Comparison of ENCODE assay signal across 24 cellular contexts in genomic region chr11:76542436-76542835, GRCh38.
A peak's percentile ranks its signal among the peaks of the same experiment; 100 is the strongest.
DNase-seq lines count a peak whose midpoint lies in the region; ATAC-seq and TF ChIP-seq lines count a peak whose summit lies in the region.
"Had no signal": no experiment of that assay in that cellular context is flagged by ENCODE, and none has a peak within 500 bp of the region (broad histone marks: within the 10 kb centered on the region; RNA-seq: fewer than 3 reads in every experiment).

No MANE protein-coding gene starts in this region.

- H2AK5ac ChIP-seq in IMR-90 (ENCODE audit: low read depth, low read length) (no peak overlapping the region), mesenchymal stem cell (ENCODE audit: low read length, severe bottlenecking) (no peak overlapping the region)

- TF ChIP-seq CTCF in IMR-90 (conservative IDR thresholded peaks at IDR 0.05; ENCODE audit: low read depth, low read length): no peak
- TF ChIP-seq CTCF in thyroid gland (IDR thresholded peaks at IDR 0.05): no peak

- no peak overlapping the region for H3K4me3 Mint-ChIP-seq in central memory CD8-positive, alpha-beta T cell
- H3K4me3 Mint-ChIP-seq: CD4-positive, alpha-beta T cell had no signal

- no peak overlapping the region for H2BK12ac ChIP-seq in mesenchymal stem cell (ENCODE audit: low read length in 2 of 2)

- no TSS peak for BruUV-seq in IMR-90 (replicated peaks; lab: Mats Ljungman, UMichigan)

- peaks cover 12% of the 10 kb centered on the region for H3K9me1 ChIP-seq in IMR-90 (ENCODE audit: insufficient read depth, low read length)

- H3K4me1 ChIP-seq in IMR-90 (ENCODE audit: control insufficient read depth, insufficient read depth, low read length) (peaks cover 2% of the 10 kb centered on the region; the same call in 1 of the 2 replicates), mesenchymal stem cell (ENCODE audit: control insufficient read depth, insufficient read depth, low read depth, low read length) (no peaks in the 10 kb centered on the region), thyroid gland (no peaks in the 10 kb centered on the region)
- H3K4me1 ChIP-seq: BLaER1 treated with 17β-estradiol and CSF1 and Interleukin-3, amounts not matched to agents 10 nM and 100 nM had no signal

- dilution Hi-C loops in IMR-90 (cut with HindIII; ENCODE audit: low sequenced_read_pairs, unreplicated experiment): no loop called here

- H3K9me3 Mint-ChIP-seq in central memory CD8-positive, alpha-beta T cell: no peaks in the 10 kb centered on the region
- H3K9me3 Mint-ChIP-seq: CD4-positive, alpha-beta T cell had no signal

- no peak overlapping the region for H3K4ac ChIP-seq in IMR-90 (ENCODE audit: low read depth, low read length)
- H3K4ac ChIP-seq in mesenchymal stem cell (ENCODE audit: low read depth in 1 of 2, low read length in 2 of 2): no peak overlapping the region

- H3K23ac ChIP-seq in IMR-90 (ENCODE audit: low read depth, low read length) (no peak overlapping the region), mesenchymal stem cell (ENCODE audit: low read length in 2 of 2) (no peak overlapping the region)

- 100% methylated on average over 1 of the region's 2 CpGs; no CpG with 5 or more reads in 1 of the 2 experiments for WGBS in IMR-90 (ENCODE audit: extremely low coverage in 2 of 2, insufficient read length in 1 of 2), 2 experiments
- no CpG with 5 or more reads among the region's 2 CpGs for WGBS in mesenchymal stem cell
- 64 to 92% methylated on average over 2 of the region's 2 CpGs for WGBS in thyroid gland, 2 donors

- no peak for TF ChIP-seq RAD21 in IMR-90 (IDR thresholded peaks at IDR 0.05; ENCODE audit: low read length)

- H3K9me3 ChIP-seq in IMR-90 (ENCODE audit: control insufficient read depth, insufficient read depth, low read length) (no peaks in the 10 kb centered on the region), mesenchymal stem cell (ENCODE audit: control insufficient read depth, low read length) (no peaks in the 10 kb centered on the region), thyroid gland (no peaks in the 10 kb centered on the region)
- H3K9me3 ChIP-seq: BLaER1 treated with 17β-estradiol and CSF1 and Interleukin-3, amounts not matched to agents 10 nM and 100 nM; SJSA1 had no signal

- intact Hi-C loops in IMR-90 (cut with micrococcal nuclease): no loop called here
- intact Hi-C loops in thyroid gland (cut with DNase I): no loop called here

- ATAC-seq in IMR-90 (ENCODE audit: low read depth): no peak
- ATAC-seq in central memory CD8-positive, alpha-beta T cell (replicated peaks; ENCODE audit: extremely low read depth, poor library complexity, severe bottlenecking): no peak
- no peak for ATAC-seq in GM19455 (IDR thresholded peaks at IDR 0.05; ENCODE audit: unreplicated experiment)
- ATAC-seq: HepG2 had no signal

- no peaks in the 10 kb centered on the region for H3K27me3 Mint-ChIP-seq in central memory CD8-positive, alpha-beta T cell
- H3K27me3 Mint-ChIP-seq: CD4-positive, alpha-beta T cell had no signal

- H2BK120ac ChIP-seq in IMR-90 (ENCODE audit: low read depth, low read length) (no peak overlapping the region), mesenchymal stem cell (ENCODE audit: low read depth, low read length) (no peak overlapping the region)

- H4K91ac ChIP-seq in IMR-90 (ENCODE audit: insufficient read depth, low read depth, low read length): no peak overlapping the region
- no peak overlapping the region for H4K91ac ChIP-seq in mesenchymal stem cell (ENCODE audit: low read length)

- TF ChIP-seq POLR2A in IMR-90 (IDR thresholded peaks at IDR 0.05; ENCODE audit: low read depth, low read length) (no peak), thyroid gland (IDR thresholded peaks at IDR 0.05) (no peak)

- no peaks in the 10 kb centered on the region for H3K27me3 ChIP-seq in IMR-90 (ENCODE audit: control insufficient read depth, insufficient read depth, low read length)
- no peaks in the 10 kb centered on the region for H3K27me3 ChIP-seq in mesenchymal stem cell (ENCODE audit: control insufficient read depth in 1 of 2, insufficient read depth in 1 of 2, low read length in 2 of 2)
- H3K27me3 ChIP-seq in thyroid gland: no peaks in the 10 kb centered on the region
- H3K27me3 ChIP-seq: BLaER1 treated with 17β-estradiol and CSF1 and Interleukin-3, amounts not matched to agents 10 nM and 100 nM; SJSA1 had no signal

- H3K4me1 Mint-ChIP-seq in central memory CD8-positive, alpha-beta T cell: peaks cover 11% of the 10 kb centered on the region

- H2BK20ac ChIP-seq in IMR-90 (ENCODE audit: low read depth, low read length): no peak overlapping the region

- H3K4me3 ChIP-seq in IMR-90 (ENCODE audit: insufficient read depth, low read depth, low read length): no peak overlapping the region
- H3K4me3 ChIP-seq in mesenchymal stem cell (ENCODE audit: insufficient read depth in 1 of 2, low read depth in 1 of 2, low read length in 2 of 2): no peak overlapping the region
- no peak overlapping the region for H3K4me3 ChIP-seq in thyroid gland (replicated peaks in 1 of 3)
- H3K4me3 ChIP-seq: BLaER1 treated with 17β-estradiol and CSF1 and Interleukin-3, amounts not matched to agents 10 nM and 100 nM; SJSA1 had no signal

- H3K27ac ChIP-seq in IMR-90 (ENCODE audit: insufficient read depth, low read length) (no peak overlapping the region), mesenchymal stem cell (ENCODE audit: low read length, poor library complexity, severe bottlenecking) (no peak overlapping the region), thyroid gland (no peak overlapping the region)
- H3K27ac ChIP-seq: BLaER1 treated with 17β-estradiol and CSF1 and Interleukin-3, amounts not matched to agents 10 nM and 100 nM; SJSA1 had no signal

- H3K4me2 ChIP-seq in IMR-90 (ENCODE audit: low read depth, low read length) (no peak overlapping the region), mesenchymal stem cell (ENCODE audit: low read length, poor library complexity, severe bottlenecking) (no peak overlapping the region)
- H3K4me2 ChIP-seq: BLaER1 treated with 17β-estradiol and CSF1 and Interleukin-3, amounts not matched to agents 10 nM and 100 nM had no signal

- H3K18ac ChIP-seq in IMR-90 (ENCODE audit: low read depth, low read length) (no peak overlapping the region), mesenchymal stem cell (ENCODE audit: low read depth in 1 of 2, low read length in 2 of 2) (no peak overlapping the region)

- no peak overlapping the region for H2AK9ac ChIP-seq in IMR-90 (replicated peaks; ENCODE audit: low read depth, low read length, poor library complexity)

- H3K36me3 Mint-ChIP-seq in central memory CD8-positive, alpha-beta T cell (ENCODE audit: insufficient read depth): peaks cover 54% of the 10 kb centered on the region

- H4K20me1 ChIP-seq in IMR-90 (ENCODE audit: insufficient read depth, low read length): no peaks in the 10 kb centered on the region
- H4K20me1 ChIP-seq: BLaER1 treated with 17β-estradiol and CSF1 and Interleukin-3, amounts not matched to agents 10 nM and 100 nM had no signal

- H4K8ac ChIP-seq in IMR-90 (ENCODE audit: low read depth in 2 of 2, low read length in 2 of 2): no peak overlapping the region; a peak in 1 of 4 replicates
- H4K8ac ChIP-seq in mesenchymal stem cell (ENCODE audit: low read length): no peak overlapping the region

- CTCF ChIA-PET in IMR-90 (lab: Yijun Ruan, JAX): interaction anchor here (0.7 kb wide), 1 partner anchor 331 kb away, joined by 3 read pairs; no protein-coding TSS in a partner anchor

- H2AFZ ChIP-seq in IMR-90 (replicated peaks; ENCODE audit: low read length, poor library complexity) (no peak overlapping the region), mesenchymal stem cell (ENCODE audit: low read depth, low read length) (no peak overlapping the region)

- DNase-seq in ELR (ENCODE audit: low read depth) (peak; percentile 57), IMR-90 (no peak), mesenchymal stem cell (no peak), HuH-7 (ENCODE audit: low spot score) (no peak), iPS-NIHi11 (ENCODE audit: low spot score) (no peak), thyroid gland (no peak)
- no peak for DNase-seq in central memory CD8-positive, alpha-beta T cell (ENCODE audit: low spot score in 2 of 2)
- DNase-seq: AML-193; CD4-positive, alpha-beta T cell; GF-D8; KBM-7; MV-4-11; NCI-H1105; NCI-H1436 treated with DMSO at 0.1 percent for 48 hours; NCI-H1930; NCI-H446 treated with DMSO at 0.1 percent for 48 hours; NCI-H526; NCI-H82; Right ventricle myocardium superior; RPMI8226 had no signal

- H3K56ac ChIP-seq in IMR-90 (ENCODE audit: extremely low read depth, insufficient read depth, low read length): no peak overlapping the region

- peak overlapping the region; percentile 30 for H3K27ac Mint-ChIP-seq in central memory CD8-positive, alpha-beta T cell (ENCODE audit: low read depth)
- H3K27ac Mint-ChIP-seq: CD4-positive, alpha-beta T cell had no signal

- H3K36me3 ChIP-seq in IMR-90 (ENCODE audit: control insufficient read depth, insufficient read depth, low read length): peaks cover 24% of the 10 kb centered on the region
- peaks cover 28 to 74% of the 10 kb centered on the region in 2 experiments for H3K36me3 ChIP-seq in mesenchymal stem cell (ENCODE audit: control insufficient read depth in 1 of 2, insufficient read depth in 2 of 2, low read depth in 1 of 2, low read length in 2 of 2)
- peaks cover 11 to 30% of the 10 kb centered on the region in 2 donors for H3K36me3 ChIP-seq in thyroid gland
- H3K36me3 ChIP-seq: SJSA1 had no signal

- peaks cover 0 to 10% of the 10 kb centered on the region in 2 experiments; a peak in 3 of 4 replicates for H3K79me1 ChIP-seq in IMR-90 (ENCODE audit: low read depth in 1 of 2, low read length in 2 of 2)
- H3K79me1 ChIP-seq in mesenchymal stem cell (replicated peaks; ENCODE audit: low read length, poor library complexity, severe bottlenecking): peaks cover 3% of the 10 kb centered on the region

- in situ Hi-C loops in IMR-90 (cut with MboI; ENCODE audit: low sequenced_read_pairs): no loop called here

- peak overlapping the region; percentile 46 for H2BK5ac ChIP-seq in IMR-90 (ENCODE audit: low read depth, low read length, poor library complexity, severe bottlenecking)
- no peak overlapping the region for H2BK5ac ChIP-seq in mesenchymal stem cell (ENCODE audit: low read depth, low read length, poor library complexity, severe bottlenecking)

- H3K14ac ChIP-seq in IMR-90 (replicated peaks; ENCODE audit: low read depth, low read length) (0 out of 2 replicates have a peak overlapping the region, but pooled peaks have one; percentile 4), mesenchymal stem cell (ENCODE audit: low read length in 2 of 2) (no peak overlapping the region)

- POLR2A ChIA-PET in IMR-90 (lab: Charles Lee; ENCODE audit: unreplicated experiment): no interaction called here

- H2BK15ac ChIP-seq in IMR-90 (ENCODE audit: low read depth, low read length) (no peak overlapping the region), mesenchymal stem cell (ENCODE audit: low read depth, poor library complexity, severe bottlenecking) (no peak overlapping the region)

- H3K9ac ChIP-seq in IMR-90 (ENCODE audit: low read depth, low read length) (no peak overlapping the region), mesenchymal stem cell (ENCODE audit: low read length) (peak overlapping the region; percentile 45)
- H3K9ac ChIP-seq: BLaER1 treated with 17β-estradiol and CSF1 and Interleukin-3, amounts not matched to agents 10 nM and 100 nM had no signal

- H4K5ac ChIP-seq in IMR-90 (ENCODE audit: low read depth, low read length): no peak overlapping the region

TF ChIP-seq in IMR-90, 13 proteins besides CTCF, POLR2A, EP300 and RAD21 (continues in another document):
- TF ChIP-seq FOS (IDR thresholded peaks at IDR 0.05; ENCODE audit: low read depth, low read length): no peak
